ENCODE assay signal across 2 cellular contexts in genomic region chr4:184267673-184268573, GRCh38.
TF ChIP-seq lines count a peak whose summit lies in the region.

No MANE protein-coding gene starts in this region.

TF ChIP-seq in K562, 482 proteins besides CTCF, POLR2A, EP300 and RAD21 (continues in another document):
- no peak for TF ChIP-seq ZNF717 (CRISPR knock-in tag; IDR thresholded peaks at IDR 0.05)
- TF ChIP-seq SFPQ (IDR thresholded peaks at IDR 0.05; ENCODE audit: low read depth, low read length): no peak
- TF ChIP-seq ZNF699 (CRISPR knock-in tag; IDR thresholded peaks at IDR 0.05; ENCODE audit: insufficient replicate concordance): no peak
- TF ChIP-seq NFE2L1 (tag; IDR thresholded peaks at IDR 0.05; ENCODE audit: borderline replicate concordance, low read depth): peak; percentile 67
- TF ChIP-seq ELF2 (CRISPR knock-in tag; IDR thresholded peaks at IDR 0.05): no peak
- no peak for TF ChIP-seq ZNF398 (CRISPR knock-in tag; IDR thresholded peaks at IDR 0.05)
- no peak for TF ChIP-seq BCLAF1 (IDR thresholded peaks at IDR 0.05; ENCODE audit: borderline replicate concordance in 1 of 2, control insufficient read depth in 1 of 2, low read depth in 2 of 2, low read length in 1 of 2)
- TF ChIP-seq CTBP1 (IDR thresholded peaks at IDR 0.05; ENCODE audit: borderline replicate concordance): peak; percentile 77
- TF ChIP-seq PTTG1 (tag; IDR thresholded peaks at IDR 0.05; ENCODE audit: low read depth): no peak
- no peak for TF ChIP-seq KHSRP (IDR thresholded peaks at IDR 0.05)
- TF ChIP-seq ADNP (tag; IDR thresholded peaks at IDR 0.05): no peak
- TF ChIP-seq EZH2 (IDR thresholded peaks at IDR 0.05; ENCODE audit: borderline replicate concordance, low read depth, low read length): no peak
- no peak for TF ChIP-seq SMAD2 (IDR thresholded peaks at IDR 0.05; ENCODE audit: low read depth, low read length)
- peak; percentile 78 for TF ChIP-seq ZNF740 (CRISPR knock-in tag; IDR thresholded peaks at IDR 0.05)
- TF ChIP-seq ZNF740 (tag; IDR thresholded peaks at IDR 0.05): 0 out of 4 replicates have a peak, but pooled peaks of 1 of the 2 experiments have one; percentile 39
- TF ChIP-seq ARHGAP35 (IDR thresholded peaks at IDR 0.05; ENCODE audit: partially characterized antibody): no peak
- no peak for TF ChIP-seq ZNF445 (CRISPR knock-in tag; IDR thresholded peaks at IDR 0.05; ENCODE audit: low read depth)
- TF ChIP-seq PHF21A (IDR thresholded peaks at IDR 0.05; ENCODE audit: borderline replicate concordance, low read depth): no peak
- peak in 1 of 2 experiments; percentile 51; a peak in 1 of 4 replicates for TF ChIP-seq KDM1A (IDR thresholded peaks at IDR 0.05)
- TF ChIP-seq NR1H2 (CRISPR knock-in tag; IDR thresholded peaks at IDR 0.05): no peak
- TF ChIP-seq CGGBP1 (CRISPR knock-in tag; IDR thresholded peaks at IDR 0.05): no peak
- peak; percentile 43; the same call in 1 of the 2 replicates for TF ChIP-seq L3MBTL2 (IDR thresholded peaks at IDR 0.05)
- no peak for TF ChIP-seq NR4A1 (CRISPR knock-in tag; IDR thresholded peaks at IDR 0.05)
- TF ChIP-seq NR4A1 (tag; IDR thresholded peaks at IDR 0.05): 0 out of 2 replicates have a peak, but pooled peaks have one; percentile 68
- TF ChIP-seq CBFA2T3 (IDR thresholded peaks at IDR 0.05): no peak
- TF ChIP-seq OTX1 (CRISPR knock-in tag; IDR thresholded peaks at IDR 0.05): no peak
- no peak for TF ChIP-seq ZNF347 (CRISPR knock-in tag; IDR thresholded peaks at IDR 0.05; ENCODE audit: low read depth)

TF ChIP-seq in HepG2, 621 proteins besides CTCF, POLR2A, EP300 and RAD21 (continues in another document):
- TF ChIP-seq MAFG (CRISPR knock-in tag; IDR thresholded peaks at IDR 0.05) (peak; percentile 43; the same call in 1 of the 2 replicates), ZNF34 (CRISPR knock-in tag; IDR thresholded peaks at IDR 0.05; ENCODE audit: borderline replicate concordance) (no peak), IRF2 (CRISPR knock-in tag; IDR thresholded peaks at IDR 0.05) (peak; percentile 99), ZNF883 (CRISPR knock-in tag; IDR thresholded peaks at IDR 0.05; ENCODE audit: not compliant biosample characterization) (peak; percentile 31), ZBTB38 (CRISPR knock-in tag; IDR thresholded peaks at IDR 0.05) (0 out of 2 replicates have a peak, but pooled peaks have one; percentile 49), KLF9 (CRISPR knock-in tag; IDR thresholded peaks at IDR 0.05; ENCODE audit: low read depth) (no peak), STAG1 (CRISPR knock-in tag; IDR thresholded peaks at IDR 0.05) (0 out of 2 replicates have a peak, but pooled peaks have one; percentile 5), MAFK (conservative IDR thresholded peaks at IDR 0.05 in 1 of 2, IDR thresholded peaks at IDR 0.05 in 1 of 2; ENCODE audit: low read length in 2 of 2) (peak; percentile 63 to 64), ZNF512B (CRISPR knock-in tag; IDR thresholded peaks at IDR 0.05; ENCODE audit: borderline replicate concordance) (0 out of 2 replicates have a peak, but pooled peaks have one; percentile 61), ZMYM3 (CRISPR knock-in tag; IDR thresholded peaks at IDR 0.05) (peak; percentile 57; the same call in 1 of the 2 replicates), KLF16 (CRISPR knock-in tag; IDR thresholded peaks at IDR 0.05) (peak in 1 of 2 experiments; percentile 33; a peak in 1 of 4 replicates), SALL1 (CRISPR knock-in tag; IDR thresholded peaks at IDR 0.05) (peak; percentile 13; the same call in 1 of the 2 replicates), HOXA3 (CRISPR knock-in tag; IDR thresholded peaks at IDR 0.05) (peak; percentile 45; the same call in 1 of the 2 replicates), ZNF598 (CRISPR knock-in tag; IDR thresholded peaks at IDR 0.05; ENCODE audit: borderline replicate concordance) (0 out of 2 replicates have a peak, but pooled peaks have one; percentile 30), PLRG1 (conservative IDR thresholded peaks at IDR 0.05) (no peak), ZNF687 (CRISPR knock-in tag; IDR thresholded peaks at IDR 0.05) (peak; percentile 51), ASH2L (IDR thresholded peaks at IDR 0.05; ENCODE audit: insufficient read length, low read depth, low read length) (peak; percentile 82), POGK (CRISPR knock-in tag; conservative IDR thresholded peaks at IDR 0.05) (0 out of 2 replicates have a peak, but pooled peaks have one; percentile 15), MYPOP (CRISPR knock-in tag; IDR thresholded peaks at IDR 0.05) (0 out of 2 replicates have a peak, but pooled peaks have one; percentile 18), YY1 (IDR thresholded peaks at IDR 0.05; ENCODE audit: insufficient read depth, insufficient replicate concordance, low read depth, low read length) (peak; percentile 32), ZNF749 (CRISPR knock-in tag; IDR thresholded peaks at IDR 0.05; ENCODE audit: borderline replicate concordance) (no peak), ZSCAN25 (CRISPR knock-in tag; IDR thresholded peaks at IDR 0.05) (0 out of 2 replicates have a peak, but pooled peaks have one; percentile 44), POGZ (CRISPR knock-in tag; IDR thresholded peaks at IDR 0.05) (peak; percentile 16; the same call in 1 of the 2 replicates), ZNF549 (CRISPR knock-in tag; IDR thresholded peaks at IDR 0.05) (no peak), ZNF292 (CRISPR knock-in tag; IDR thresholded peaks at IDR 0.05; ENCODE audit: borderline replicate concordance, low read depth) (peak; percentile 88; the same call in 1 of the 2 replicates), ZGPAT (CRISPR knock-in tag; IDR thresholded peaks at IDR 0.05) (peak; percentile 20; the same call in 1 of the 2 replicates), DMAP1 (CRISPR knock-in tag; IDR thresholded peaks at IDR 0.05) (0 out of 2 replicates have a peak, but pooled peaks have one; percentile 28), KMT2B (CRISPR knock-in tag; IDR thresholded peaks at IDR 0.05) (peak; percentile 87), AFF4 (CRISPR knock-in tag; IDR thresholded peaks at IDR 0.05) (no peak), CBX5 (CRISPR knock-in tag; IDR thresholded peaks at IDR 0.05; ENCODE audit: borderline replicate concordance) (peak; percentile 47; the same call in 1 of the 2 replicates), SAP130 (CRISPR knock-in tag; IDR thresholded peaks at IDR 0.05; ENCODE audit: low read depth) (peak; percentile 70), ZNF740 (CRISPR knock-in tag; IDR thresholded peaks at IDR 0.05) (peak; percentile 58; the same call in 1 of the 2 replicates), PHF8 (CRISPR knock-in tag; IDR thresholded peaks at IDR 0.05) (no peak)
